25 cellular contexts compared by ENCODE assay signal in genomic region chr4:62006108-62006507, GRCh38.
DNase-seq lines count a peak whose midpoint lies in the region; ATAC-seq, FAIRE-seq and TF ChIP-seq lines count a peak whose summit lies in the region.
"Had no signal": no experiment of that assay in that cellular context is flagged by ENCODE, and none has a peak within 500 bp of the region (broad histone marks: within the 10 kb centered on the region; RNA-seq: fewer than 3 reads in every experiment).

No MANE protein-coding gene starts in this region.

- TF ChIP-seq RAD21 in H1 (IDR thresholded peaks at IDR 0.05 in 1 of 2, conservative IDR thresholded peaks at IDR 0.05 in 1 of 2; ENCODE audit: low read depth in 2 of 2, low read length in 2 of 2), result no peak

- no peak overlapping the region for H3K27ac ChIP-seq in GM23338 (ENCODE audit: low read depth)
- H3K27ac ChIP-seq in H1 (ENCODE audit: low read depth, low read length), result no peak overlapping the region
- H3K27ac ChIP-seq: A549; BLaER1 treated with 17β-estradiol and CSF1 and Interleukin-3, amounts not matched to agents 10 nM and 100 nM had no signal

- peaks cover 4% of the 10 kb centered on the region; the same call in 1 of the 2 replicates for H3K9me2 ChIP-seq in GM23338 (ENCODE audit: insufficient read depth)

- H4K20me1 ChIP-seq in GM23338 (replicated peaks; ENCODE audit: insufficient read depth), result no peaks in the 10 kb centered on the region
- no peaks in the 10 kb centered on the region for H4K20me1 ChIP-seq in H1 (replicated peaks in 1 of 2; ENCODE audit: control insufficient read depth in 1 of 2, insufficient read depth in 2 of 2, low read length in 2 of 2)
- H4K20me1 ChIP-seq: BLaER1 treated with 17β-estradiol and CSF1 and Interleukin-3, amounts not matched to agents 10 nM and 100 nM had no signal

- H2AFZ ChIP-seq in GM23338 (no peak overlapping the region), H1 (ENCODE audit: low read length) (no peak overlapping the region; the same call in 1 of the 2 replicates)

- ATAC-seq in GM23338, result peak; percentile 91
- ATAC-seq in HG02610 (IDR thresholded peaks at IDR 0.05; ENCODE audit: unreplicated experiment), result no peak
- ATAC-seq in activated naive CD4-positive, alpha-beta T cell treated with anti-CD3 and anti-CD28 coated beads, Interleukin-2, amount 50 U/mL, for 72 hours, result no peak
- no peak for ATAC-seq in GM18511 (IDR thresholded peaks at IDR 0.05; ENCODE audit: unreplicated experiment)
- ATAC-seq: A549 had no signal

- H3K4ac ChIP-seq in H1 (replicated peaks; ENCODE audit: insufficient read length, low read depth, low read length), result no peak overlapping the region

- peaks cover 21% of the 10 kb centered on the region for H3K4me1 Mint-ChIP-seq in GM23338
- H3K4me1 Mint-ChIP-seq: CD14-positive monocyte; CD8-positive, alpha-beta memory T cell had no signal

- H3F3A ChIP-seq in GM23338 (replicated peaks; ENCODE audit: low read depth), result no peaks in the 10 kb centered on the region

- CTCF ChIA-PET in H1 (lab: Charles Lee; ENCODE audit: partially characterized antibody), result no interaction called here

- no peaks in the 10 kb centered on the region for H3K9me3 ChIP-seq in H1 (ENCODE audit: insufficient read depth in 2 of 2, low read depth in 1 of 2, low read length in 1 of 2)
- H3K9me3 ChIP-seq: A549; BE2C; BLaER1 treated with 17β-estradiol and CSF1 and Interleukin-3, amounts not matched to agents 10 nM and 100 nM; HAP-1 had no signal

- no peaks in the 10 kb centered on the region for H3K23me2 ChIP-seq in H1 (ENCODE audit: low read depth, low read length)

- H4K8ac ChIP-seq in H1 (ENCODE audit: extremely low read depth, insufficient read depth, low read length), result no peak overlapping the region

- H3K56ac ChIP-seq in H1 (replicated peaks; ENCODE audit: insufficient read length, low read depth, low read length), result no peak overlapping the region

- H3K4me1 ChIP-seq in GM23338 (ENCODE audit: insufficient read depth) (peaks cover 16% of the 10 kb centered on the region), H1 (replicated peaks in 1 of 4; ENCODE audit: control insufficient read depth in 3 of 4, insufficient read depth in 4 of 4, low read length in 3 of 4) (0 out of 7 replicates have a peak, but pooled peaks cover 0 to 3% (median 0%) of the 10 kb centered on the region in 4 experiments)
- H3K4me1 ChIP-seq: A549; BE2C; BLaER1 treated with 17β-estradiol and CSF1 and Interleukin-3, amounts not matched to agents 10 nM and 100 nM had no signal

- H3K27me3 ChIP-seq in GM23338 (ENCODE audit: insufficient read depth), result no peaks in the 10 kb centered on the region
- no peaks in the 10 kb centered on the region for H3K27me3 ChIP-seq in H1 (replicated peaks in 1 of 4; ENCODE audit: control insufficient read depth in 3 of 4, extremely low read depth in 1 of 4, insufficient read depth in 3 of 4, low read length in 3 of 4)
- H3K27me3 ChIP-seq: BE2C; BLaER1 treated with 17β-estradiol and CSF1 and Interleukin-3, amounts not matched to agents 10 nM and 100 nM had no signal

- no peaks in the 10 kb centered on the region for H3K36me3 Mint-ChIP-seq in GM23338 (ENCODE audit: low read depth)
- no peaks in the 10 kb centered on the region for H3K36me3 Mint-ChIP-seq in activated naive CD4-positive, alpha-beta T cell treated with anti-CD3 and anti-CD28 coated beads, Interleukin-2, amount 50 U/mL, for 72 hours
- H3K36me3 Mint-ChIP-seq: CD14-positive monocyte; CD8-positive, alpha-beta memory T cell had no signal

- DNase-seq in GM23338 (ENCODE audit: low spot score), result peak; percentile 66
- no peak for DNase-seq in H1 (ENCODE audit: low read depth in 1 of 2, low spot score in 2 of 2)
- peak; percentile 10 for DNase-seq in iPS-NIHi7 (ENCODE audit: extremely low spot score)
- DNase-seq in SW480 (ENCODE audit: low spot score), result no peak
- DNase-seq in activated naive CD4-positive, alpha-beta T cell treated with anti-CD3 and anti-CD28 coated beads, Interleukin-2, amount 50 U/mL, for 72 hours (ENCODE audit: low spot score in 2 of 2), result no peak
- DNase-seq: 8988T; ACHN; AML-193; BE2C; CD4-positive, alpha-beta T cell; CD8-positive, alpha-beta memory T cell; DMS 273 treated with DMSO at 0.1 percent for 48 hours; DMS79; EL; GF-D8; HFFc6 had no signal

- H3K79me2 ChIP-seq in GM23338 (replicated peaks; ENCODE audit: insufficient read depth) (no peaks in the 10 kb centered on the region), H1 (ENCODE audit: control insufficient read depth in 1 of 2, insufficient read depth in 2 of 2, low read length in 2 of 2) (no peaks in the 10 kb centered on the region)

- H3K9me3 Mint-ChIP-seq in GM23338, result no peaks in the 10 kb centered on the region
- peaks cover 16% of the 10 kb centered on the region in 2 donors for H3K9me3 Mint-ChIP-seq in activated naive CD4-positive, alpha-beta T cell treated with anti-CD3 and anti-CD28 coated beads, Interleukin-2, amount 50 U/mL, for 72 hours

- H3K79me1 ChIP-seq in H1 (ENCODE audit: low read depth, low read length), result no peaks in the 10 kb centered on the region

- no peak overlapping the region for H3K4me3 ChIP-seq in GM23338
- no peak overlapping the region for H3K4me3 ChIP-seq in H1 (ENCODE audit: extremely low read depth in 1 of 4, insufficient read depth in 2 of 4, low read depth in 3 of 4, low read length in 4 of 4)
- H3K4me3 ChIP-seq: A549; BLaER1 treated with 17β-estradiol and CSF1 and Interleukin-3, amounts not matched to agents 10 nM and 100 nM; HAP-1 had no signal

- no peak overlapping the region; the same call in 1 of the 2 replicates for H3K4me2 ChIP-seq in GM23338
- H3K4me2 ChIP-seq in H1 (ENCODE audit: insufficient read depth in 1 of 2, low read depth in 2 of 2, low read length in 2 of 2), result no peak overlapping the region; a peak in 1 of 4 replicates
- H3K4me2 ChIP-seq: A549; BLaER1 treated with 17β-estradiol and CSF1 and Interleukin-3, amounts not matched to agents 10 nM and 100 nM had no signal

- H2AK5ac ChIP-seq in H1 (ENCODE audit: low read depth, low read length), result no peak overlapping the region

- H3K27me3 Mint-ChIP-seq in GM23338 (ENCODE audit: insufficient read depth, low read depth, poor library complexity), result peaks cover 2% of the 10 kb centered on the region
- H3K27me3 Mint-ChIP-seq: CD4-positive, alpha-beta T cell; CD8-positive, alpha-beta memory T cell had no signal

- H3K36me3 ChIP-seq in GM23338 (ENCODE audit: insufficient read depth) (no peaks in the 10 kb centered on the region), H1 (ENCODE audit: control insufficient read depth in 2 of 4, insufficient read depth in 4 of 4, low read length in 3 of 4) (no peaks in the 10 kb centered on the region)
- H3K36me3 ChIP-seq: BE2C; BLaER1 treated with 17β-estradiol and CSF1 and Interleukin-3, amounts not matched to agents 10 nM and 100 nM; HAP-1 had no signal

- WGBS in H1 (ENCODE audit: extremely low coverage in 1 of 2, insufficient coverage in 1 of 2, insufficient read length in 1 of 2, insufficient replicate concordance in 2 of 2, low coverage in 1 of 2, low lambda C conversion rate in 2 of 2, missing lambda C conversion rate in 1 of 2), 2 experiments, result 45% methylated on average over 5 of the region's 5 CpGs; no CpG with 5 or more reads in 1 of the 2 experiments

- H3K4me3 Mint-ChIP-seq in GM23338, result no peak overlapping the region
- H3K4me3 Mint-ChIP-seq: CD14-positive monocyte; CD4-positive, alpha-beta T cell; CD8-positive, alpha-beta memory T cell; HFFc6 had no signal

- no peak overlapping the region for H4K91ac ChIP-seq in H1 (replicated peaks; ENCODE audit: insufficient read length, low read length)

- no peak overlapping the region for H2BK12ac ChIP-seq in H1 (ENCODE audit: low read depth, low read length)

- H3K27ac Mint-ChIP-seq in GM23338, result peak overlapping the region; percentile 61; the same call in 1 of the 2 replicates
- no peak overlapping the region for H3K27ac Mint-ChIP-seq in activated naive CD4-positive, alpha-beta T cell treated with anti-CD3 and anti-CD28 coated beads, Interleukin-2, amount 50 U/mL, for 72 hours
- H3K27ac Mint-ChIP-seq: CD14-positive monocyte; CD4-positive, alpha-beta T cell; CD8-positive, alpha-beta memory T cell; HFFc6 had no signal

- no peak overlapping the region for H3K9ac ChIP-seq in H1 (replicated peaks in 1 of 4; ENCODE audit: extremely low read depth in 1 of 4, low read depth in 3 of 4, low read length in 3 of 4)
- H3K9ac ChIP-seq: BLaER1 treated with 17β-estradiol and CSF1 and Interleukin-3, amounts not matched to agents 10 nM and 100 nM had no signal

- H2BK15ac ChIP-seq in H1 (ENCODE audit: low read length), result no peak overlapping the region

- no peak overlapping the region for H2BK5ac ChIP-seq in H1 (ENCODE audit: low read depth, low read length)

- H3K18ac ChIP-seq in H1 (ENCODE audit: extremely low read depth, low read length), result peak overlapping the region; percentile 56; the same call in 1 of the 2 replicates

- H2BK20ac ChIP-seq in H1 (ENCODE audit: low read length), result no peak overlapping the region

- no peak for TF ChIP-seq EP300 in H1 (IDR thresholded peaks at IDR 0.05; ENCODE audit: borderline replicate concordance in 1 of 2, low read depth in 2 of 2, low read length in 2 of 2)

- POLR2A ChIA-PET in H1 (lab: Charles Lee; ENCODE audit: partially characterized antibody), result interaction anchor here (0.6 kb wide), 1 partner anchor 238 kb away, joined by 3 read pairs; no protein-coding TSS in a partner anchor

- H3K14ac ChIP-seq in H1 (ENCODE audit: insufficient read length), result no peak overlapping the region

- FAIRE-seq in H1 (lab: Jason Lieb, UNC), result no peak
- FAIRE-seq: A549, D721Med, GM12891, GM18507 had no signal

- no peak for TF ChIP-seq CTCF in GM23338 (conservative IDR thresholded peaks at IDR 0.05; ENCODE audit: low read depth in 2 of 2)
- TF ChIP-seq CTCF in H1 (IDR thresholded peaks at IDR 0.05; ENCODE audit: control extremely low read depth in 1 of 3, insufficient read depth in 1 of 3, low read depth in 1 of 3, low read length in 3 of 3), result no peak

- no peak overlapping the region for H3K23ac ChIP-seq in H1 (ENCODE audit: insufficient read length)

- TF ChIP-seq POLR2A in H1 (IDR thresholded peaks at IDR 0.05; ENCODE audit: control extremely low read depth in 1 of 2, low read depth in 2 of 2, low read length in 2 of 2), result no peak

- H4K5ac ChIP-seq in H1 (ENCODE audit: insufficient read length, low read depth, low read length), result no peak overlapping the region

- H2BK120ac ChIP-seq in H1 (replicated peaks; ENCODE audit: low read depth, low read length), result no peak overlapping the region

TF ChIP-seq in H1, 55 proteins besides CTCF, POLR2A, EP300 and RAD21 (continues in another document):
- TF ChIP-seq HDAC6 (IDR thresholded peaks at IDR 0.05; ENCODE audit: low read depth, low read length) (no peak), JUND (IDR thresholded peaks at IDR 0.05; ENCODE audit: low read length) (no peak), BACH1 (IDR thresholded peaks at IDR 0.05; ENCODE audit: low read length) (no peak), GTF2F1 (IDR thresholded peaks at IDR 0.05; ENCODE audit: borderline replicate concordance, low read depth, low read length) (no peak), KDM5A (IDR thresholded peaks at IDR 0.05; ENCODE audit: low read length) (no peak), KDM4A (IDR thresholded peaks at IDR 0.05; ENCODE audit: low read depth, low read length, severe bottlenecking) (no peak), KDM1A (IDR thresholded peaks at IDR 0.05; ENCODE audit: borderline replicate concordance, low read length) (no peak), CEBPB (IDR thresholded peaks at IDR 0.05; ENCODE audit: low read depth, low read length) (no peak), ZNF274 (IDR thresholded peaks at IDR 0.05; ENCODE audit: borderline replicate concordance, extremely low read depth, low read length) (no peak)

Comparison
In these comparisons a context has a peak if more than half of its experiments do, and no peak if none do; other contexts are left out.
1. DNase-seq: peak in GM23338 (single experiment) and iPS-NIHi7 (single experiment); none in H1 (0 of 2), SW480 (single experiment) and activated naive CD4-positive, alpha-beta T cell treated with anti-CD3 and anti-CD28 coated beads, Interleukin-2, amount 50 U/mL, for 72 hours (0 of 2).